Comparison of ENCODE assay signal across 29 cellular contexts in genomic region chr4:107072836-107073736, GRCh38. TPM values are rescaled to one million over a fixed set of nuclear protein-coding genes. Genes with fewer than 3 reads are reported as not detected.
"Had no signal": no experiment of that assay in that cellular context is flagged by ENCODE, and none has a peak within 500 bp of the region (broad histone marks: within the 10 kb centered on the region; RNA-seq: fewer than 3 reads in every experiment).

No MANE protein-coding gene starts in this region.

- H3K4me1 ChIP-seq: colonic mucosa, esophagus squamous epithelium, gastrocnemius medialis, heart right ventricle, left lung, lower lobe of right lung had no signal

- ATAC-seq: effector memory CD8-positive, alpha-beta T cell; esophagus mucosa; gastrocnemius medialis; heart right ventricle; left lung; left ventricle myocardium superior; lower lobe of right lung had no signal

- H3K9me3 ChIP-seq: colonic mucosa, esophagus squamous epithelium, gastrocnemius medialis, lower lobe of right lung had no signal

- H3K27me3 ChIP-seq: colonic mucosa, esophagus squamous epithelium, gastrocnemius medialis, heart right ventricle, left lung had no signal

- H3K36me3 ChIP-seq: colonic mucosa, esophagus squamous epithelium, gastrocnemius medialis, heart right ventricle, left lung, lower lobe of right lung had no signal

- H3K4me3 ChIP-seq: colonic mucosa, esophagus squamous epithelium, gastrocnemius medialis, heart right ventricle, left lung, lower lobe of right lung had no signal

- DNase-seq: cerebellar nuclear complex; colonic mucosa; cortex of kidney; effector CD8-positive, alpha-beta T cell; effector memory CD8-positive, alpha-beta T cell; endodermal cell; erythroblast; esophagus squamous epithelium; foreskin fibroblast; foreskin melanocyte; gastrocnemius medialis; glutamatergic neuron; head of caudate nucleus; heart right ventricle; hippocampal formation; immature natural killer cell; islet precursor cell; left ventricle myocardium superior; lower lobe of right lung; mesendoderm; midbrain had no signal

- H3K27ac ChIP-seq: colonic mucosa, epithelial cell of prostate, esophagus squamous epithelium, gastrocnemius medialis, heart right ventricle, left lung, lower lobe of right lung had no signal

- FAIRE-seq: endometrium had no signal

RNA-seq across cellular contexts. Expression of gene DKK2, which starts 37.0 kb away (rescaled TPM):
- total RNA-seq: dermis microvascular lymphatic vessel endothelial cell, endodermal cell, esophagus mucosa, kidney epithelial cell, lung microvascular endothelial cell, mononuclear cell had no signal
- polyA plus RNA-seq: immature natural killer cell had no signal
